In the genomic region with DNA sequence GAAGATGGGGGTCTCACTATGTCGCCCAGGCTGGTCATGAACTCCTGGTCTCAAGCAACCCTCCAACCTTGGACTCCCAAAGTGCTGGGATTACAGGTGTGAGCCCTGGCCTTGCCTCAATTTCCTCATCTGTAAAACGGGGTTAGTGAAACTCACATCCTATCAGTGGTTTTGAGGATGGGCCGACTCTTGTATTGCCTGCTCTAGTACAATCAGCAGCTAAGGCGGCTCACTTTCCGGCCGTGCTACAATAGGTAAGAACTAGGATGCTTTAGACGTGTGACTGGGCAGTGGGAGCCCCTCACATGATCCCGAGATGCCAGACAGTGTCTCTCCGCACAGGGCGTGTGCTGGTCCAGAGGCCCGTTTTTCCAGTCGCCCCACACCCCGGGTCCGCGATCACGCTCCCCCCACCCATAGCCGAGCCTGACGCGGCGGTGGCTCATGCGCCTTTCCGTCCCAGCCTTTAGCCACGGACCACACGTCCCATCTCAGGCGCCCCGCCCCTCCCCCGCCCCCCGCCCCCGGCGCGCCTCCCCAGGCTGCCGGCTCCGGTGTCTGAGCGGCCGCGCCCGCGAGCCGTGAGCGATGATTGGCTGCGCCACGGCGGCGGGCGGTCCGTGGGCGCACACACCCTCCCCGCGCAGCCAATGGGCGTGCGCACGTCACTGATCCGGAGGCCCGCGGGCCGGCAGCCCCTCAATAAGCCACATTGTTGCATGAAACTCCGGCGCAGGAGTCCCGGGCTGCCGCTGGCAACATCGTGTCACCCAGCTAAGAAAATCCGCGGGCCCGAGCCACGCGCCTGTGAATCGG, we compare ENCODE assay signal across 1 cellular context.
TF ChIP-seq lines count a peak whose summit lies in the region.

A gene (plus strand): TSS at position 710 of the 816 bp plus-strand sequence. CDS start 454 bp downstream, outside the sequence.

TF ChIP-seq in K562, 482 proteins besides CTCF, POLR2A, EP300 and RAD21 (continued from another document):
- TF ChIP-seq, protein P1, sequence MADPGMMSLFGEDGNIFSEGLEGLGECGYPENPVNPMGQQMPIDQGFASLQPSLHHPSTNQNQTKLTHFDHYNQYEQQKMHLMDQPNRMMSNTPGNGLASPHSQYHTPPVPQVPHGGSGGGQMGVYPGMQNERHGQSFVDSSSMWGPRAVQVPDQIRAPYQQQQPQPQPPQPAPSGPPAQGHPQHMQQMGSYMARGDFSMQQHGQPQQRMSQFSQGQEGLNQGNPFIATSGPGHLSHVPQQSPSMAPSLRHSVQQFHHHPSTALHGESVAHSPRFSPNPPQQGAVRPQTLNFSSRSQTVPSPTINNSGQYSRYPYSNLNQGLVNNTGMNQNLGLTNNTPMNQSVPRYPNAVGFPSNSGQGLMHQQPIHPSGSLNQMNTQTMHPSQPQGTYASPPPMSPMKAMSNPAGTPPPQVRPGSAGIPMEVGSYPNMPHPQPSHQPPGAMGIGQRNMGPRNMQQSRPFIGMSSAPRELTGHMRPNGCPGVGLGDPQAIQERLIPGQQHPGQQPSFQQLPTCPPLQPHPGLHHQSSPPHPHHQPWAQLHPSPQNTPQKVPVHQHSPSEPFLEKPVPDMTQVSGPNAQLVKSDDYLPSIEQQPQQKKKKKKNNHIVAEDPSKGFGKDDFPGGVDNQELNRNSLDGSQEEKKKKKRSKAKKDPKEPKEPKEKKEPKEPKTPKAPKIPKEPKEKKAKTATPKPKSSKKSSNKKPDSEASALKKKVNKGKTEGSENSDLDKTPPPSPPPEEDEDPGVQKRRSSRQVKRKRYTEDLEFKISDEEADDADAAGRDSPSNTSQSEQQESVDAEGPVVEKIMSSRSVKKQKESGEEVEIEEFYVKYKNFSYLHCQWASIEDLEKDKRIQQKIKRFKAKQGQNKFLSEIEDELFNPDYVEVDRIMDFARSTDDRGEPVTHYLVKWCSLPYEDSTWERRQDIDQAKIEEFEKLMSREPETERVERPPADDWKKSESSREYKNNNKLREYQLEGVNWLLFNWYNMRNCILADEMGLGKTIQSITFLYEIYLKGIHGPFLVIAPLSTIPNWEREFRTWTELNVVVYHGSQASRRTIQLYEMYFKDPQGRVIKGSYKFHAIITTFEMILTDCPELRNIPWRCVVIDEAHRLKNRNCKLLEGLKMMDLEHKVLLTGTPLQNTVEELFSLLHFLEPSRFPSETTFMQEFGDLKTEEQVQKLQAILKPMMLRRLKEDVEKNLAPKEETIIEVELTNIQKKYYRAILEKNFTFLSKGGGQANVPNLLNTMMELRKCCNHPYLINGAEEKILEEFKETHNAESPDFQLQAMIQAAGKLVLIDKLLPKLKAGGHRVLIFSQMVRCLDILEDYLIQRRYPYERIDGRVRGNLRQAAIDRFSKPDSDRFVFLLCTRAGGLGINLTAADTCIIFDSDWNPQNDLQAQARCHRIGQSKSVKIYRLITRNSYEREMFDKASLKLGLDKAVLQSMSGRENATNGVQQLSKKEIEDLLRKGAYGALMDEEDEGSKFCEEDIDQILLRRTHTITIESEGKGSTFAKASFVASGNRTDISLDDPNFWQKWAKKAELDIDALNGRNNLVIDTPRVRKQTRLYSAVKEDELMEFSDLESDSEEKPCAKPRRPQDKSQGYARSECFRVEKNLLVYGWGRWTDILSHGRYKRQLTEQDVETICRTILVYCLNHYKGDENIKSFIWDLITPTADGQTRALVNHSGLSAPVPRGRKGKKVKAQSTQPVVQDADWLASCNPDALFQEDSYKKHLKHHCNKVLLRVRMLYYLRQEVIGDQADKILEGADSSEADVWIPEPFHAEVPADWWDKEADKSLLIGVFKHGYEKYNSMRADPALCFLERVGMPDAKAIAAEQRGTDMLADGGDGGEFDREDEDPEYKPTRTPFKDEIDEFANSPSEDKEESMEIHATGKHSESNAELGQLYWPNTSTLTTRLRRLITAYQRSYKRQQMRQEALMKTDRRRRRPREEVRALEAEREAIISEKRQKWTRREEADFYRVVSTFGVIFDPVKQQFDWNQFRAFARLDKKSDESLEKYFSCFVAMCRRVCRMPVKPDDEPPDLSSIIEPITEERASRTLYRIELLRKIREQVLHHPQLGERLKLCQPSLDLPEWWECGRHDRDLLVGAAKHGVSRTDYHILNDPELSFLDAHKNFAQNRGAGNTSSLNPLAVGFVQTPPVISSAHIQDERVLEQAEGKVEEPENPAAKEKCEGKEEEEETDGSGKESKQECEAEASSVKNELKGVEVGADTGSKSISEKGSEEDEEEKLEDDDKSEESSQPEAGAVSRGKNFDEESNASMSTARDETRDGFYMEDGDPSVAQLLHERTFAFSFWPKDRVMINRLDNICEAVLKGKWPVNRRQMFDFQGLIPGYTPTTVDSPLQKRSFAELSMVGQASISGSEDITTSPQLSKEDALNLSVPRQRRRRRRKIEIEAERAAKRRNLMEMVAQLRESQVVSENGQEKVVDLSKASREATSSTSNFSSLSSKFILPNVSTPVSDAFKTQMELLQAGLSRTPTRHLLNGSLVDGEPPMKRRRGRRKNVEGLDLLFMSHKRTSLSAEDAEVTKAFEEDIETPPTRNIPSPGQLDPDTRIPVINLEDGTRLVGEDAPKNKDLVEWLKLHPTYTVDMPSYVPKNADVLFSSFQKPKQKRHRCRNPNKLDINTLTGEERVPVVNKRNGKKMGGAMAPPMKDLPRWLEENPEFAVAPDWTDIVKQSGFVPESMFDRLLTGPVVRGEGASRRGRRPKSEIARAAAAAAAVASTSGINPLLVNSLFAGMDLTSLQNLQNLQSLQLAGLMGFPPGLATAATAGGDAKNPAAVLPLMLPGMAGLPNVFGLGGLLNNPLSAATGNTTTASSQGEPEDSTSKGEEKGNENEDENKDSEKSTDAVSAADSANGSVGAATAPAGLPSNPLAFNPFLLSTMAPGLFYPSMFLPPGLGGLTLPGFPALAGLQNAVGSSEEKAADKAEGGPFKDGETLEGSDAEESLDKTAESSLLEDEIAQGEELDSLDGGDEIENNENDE (IDR thresholded peaks at IDR 0.05; ENCODE audit: low read depth, low read length): no peak
- TF ChIP-seq SMAD4 (CRISPR knock-in tag; conservative IDR thresholded peaks at IDR 0.05) (no peak), MBD2 (IDR thresholded peaks at IDR 0.05; ENCODE audit: borderline replicate concordance, low read depth) (peak; percentile 38; the same call in 1 of the 2 replicates), MEIS2 (IDR thresholded peaks at IDR 0.05; ENCODE audit: partially characterized antibody) (peak; percentile 32), POLR2G (IDR thresholded peaks at IDR 0.05; ENCODE audit: low read depth, low read length) (peak; percentile 81), ATF1 (CRISPR knock-in tag; IDR thresholded peaks at IDR 0.05) (no peak), ATF1 (tag; IDR thresholded peaks at IDR 0.05) (peak; percentile 71; the same call in 1 of the 2 replicates), CCNT2 (IDR thresholded peaks at IDR 0.05; ENCODE audit: borderline replicate concordance, extremely low read depth, insufficient read length, low read depth, low read length) (peak; percentile 63), ZFX (CRISPR knock-in tag; IDR thresholded peaks at IDR 0.05) (0 out of 2 replicates have a peak, but pooled peaks have one; percentile 22), HOXB6 (CRISPR knock-in tag; IDR thresholded peaks at IDR 0.05; ENCODE audit: borderline replicate concordance) (no peak), PHF20 (IDR thresholded peaks at IDR 0.05; ENCODE audit: partially characterized antibody) (no peak), HDAC2 (IDR thresholded peaks at IDR 0.05) (peak; percentile 24; the same call in 1 of the 2 replicates)
- TF ChIP-seq, protein P2, sequence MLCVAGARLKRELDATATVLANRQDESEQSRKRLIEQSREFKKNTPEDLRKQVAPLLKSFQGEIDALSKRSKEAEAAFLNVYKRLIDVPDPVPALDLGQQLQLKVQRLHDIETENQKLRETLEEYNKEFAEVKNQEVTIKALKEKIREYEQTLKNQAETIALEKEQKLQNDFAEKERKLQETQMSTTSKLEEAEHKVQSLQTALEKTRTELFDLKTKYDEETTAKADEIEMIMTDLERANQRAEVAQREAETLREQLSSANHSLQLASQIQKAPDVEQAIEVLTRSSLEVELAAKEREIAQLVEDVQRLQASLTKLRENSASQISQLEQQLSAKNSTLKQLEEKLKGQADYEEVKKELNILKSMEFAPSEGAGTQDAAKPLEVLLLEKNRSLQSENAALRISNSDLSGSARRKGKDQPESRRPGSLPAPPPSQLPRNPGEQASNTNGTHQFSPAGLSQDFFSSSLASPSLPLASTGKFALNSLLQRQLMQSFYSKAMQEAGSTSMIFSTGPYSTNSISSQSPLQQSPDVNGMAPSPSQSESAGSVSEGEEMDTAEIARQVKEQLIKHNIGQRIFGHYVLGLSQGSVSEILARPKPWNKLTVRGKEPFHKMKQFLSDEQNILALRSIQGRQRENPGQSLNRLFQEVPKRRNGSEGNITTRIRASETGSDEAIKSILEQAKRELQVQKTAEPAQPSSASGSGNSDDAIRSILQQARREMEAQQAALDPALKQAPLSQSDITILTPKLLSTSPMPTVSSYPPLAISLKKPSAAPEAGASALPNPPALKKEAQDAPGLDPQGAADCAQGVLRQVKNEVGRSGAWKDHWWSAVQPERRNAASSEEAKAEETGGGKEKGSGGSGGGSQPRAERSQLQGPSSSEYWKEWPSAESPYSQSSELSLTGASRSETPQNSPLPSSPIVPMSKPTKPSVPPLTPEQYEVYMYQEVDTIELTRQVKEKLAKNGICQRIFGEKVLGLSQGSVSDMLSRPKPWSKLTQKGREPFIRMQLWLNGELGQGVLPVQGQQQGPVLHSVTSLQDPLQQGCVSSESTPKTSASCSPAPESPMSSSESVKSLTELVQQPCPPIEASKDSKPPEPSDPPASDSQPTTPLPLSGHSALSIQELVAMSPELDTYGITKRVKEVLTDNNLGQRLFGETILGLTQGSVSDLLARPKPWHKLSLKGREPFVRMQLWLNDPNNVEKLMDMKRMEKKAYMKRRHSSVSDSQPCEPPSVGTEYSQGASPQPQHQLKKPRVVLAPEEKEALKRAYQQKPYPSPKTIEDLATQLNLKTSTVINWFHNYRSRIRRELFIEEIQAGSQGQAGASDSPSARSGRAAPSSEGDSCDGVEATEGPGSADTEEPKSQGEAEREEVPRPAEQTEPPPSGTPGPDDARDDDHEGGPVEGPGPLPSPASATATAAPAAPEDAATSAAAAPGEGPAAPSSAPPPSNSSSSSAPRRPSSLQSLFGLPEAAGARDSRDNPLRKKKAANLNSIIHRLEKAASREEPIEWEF (CRISPR knock-in tag; IDR thresholded peaks at IDR 0.05): no peak
